Comparison of ENCODE assay signal across 8 cellular contexts in the genomic region with DNA sequence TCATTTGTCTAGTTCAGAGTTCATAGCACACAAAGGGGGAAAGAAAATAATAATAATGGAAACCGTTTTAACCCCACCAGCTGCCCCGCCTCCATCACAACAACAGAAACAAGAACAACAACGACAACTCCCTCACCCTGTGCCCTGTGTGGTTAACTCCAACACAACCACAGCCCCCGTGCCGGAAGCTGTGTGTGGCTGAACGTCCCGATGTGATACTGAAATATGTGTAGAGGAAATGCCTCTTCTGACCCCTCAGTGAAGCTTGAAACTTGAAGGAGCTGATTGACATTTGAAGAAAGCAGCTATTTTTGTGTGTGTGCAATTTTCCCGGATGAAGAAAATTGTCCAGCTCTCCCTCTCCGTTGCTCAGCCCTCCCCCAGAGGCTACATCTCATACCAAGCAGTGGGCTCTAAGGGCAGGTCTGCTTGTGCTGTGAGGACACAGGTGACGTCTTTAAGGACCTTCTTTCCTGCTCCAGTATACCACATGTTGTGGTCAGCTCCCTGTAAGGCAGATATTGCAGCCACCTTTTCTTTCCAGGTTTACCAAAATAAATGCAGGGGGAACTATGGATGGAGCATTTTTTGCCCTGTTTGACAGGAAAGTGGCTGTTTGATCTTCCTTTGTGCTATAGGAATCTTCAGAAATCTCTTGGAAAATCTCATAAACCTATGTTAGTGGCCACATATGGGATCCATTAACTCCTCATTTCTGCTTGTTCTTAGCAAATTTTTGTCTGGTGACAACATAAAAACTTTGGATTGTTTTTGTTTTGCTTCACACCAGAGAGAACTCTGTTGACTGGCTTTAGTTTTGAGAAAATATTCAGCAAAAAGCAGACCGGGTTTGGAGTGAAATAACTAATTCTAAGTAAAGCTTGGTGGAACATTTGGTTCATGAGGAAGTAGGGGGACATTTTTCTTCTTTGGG.
DNase-seq lines count a peak whose midpoint lies in the region; ATAC-seq and TF ChIP-seq lines count a peak whose summit lies in the region.

No MANE protein-coding gene starts in this region.

- ATAC-seq in GM18868 (IDR thresholded peaks at IDR 0.05; ENCODE audit: unreplicated experiment) (peak; percentile 95), HG03039 (IDR thresholded peaks at IDR 0.05; ENCODE audit: unreplicated experiment) (peak; percentile 75)
- ATAC-seq in central memory CD8-positive, alpha-beta T cell (replicated peaks; ENCODE audit: extremely low read depth, poor library complexity, severe bottlenecking), result peak; percentile 88

- peak overlapping the region; percentile 6 for H2AFZ ChIP-seq in smooth muscle cell (ENCODE audit: low read depth)

- H3K27ac ChIP-seq in smooth muscle cell (ENCODE audit: low read depth), result no peak overlapping the region

- H3F3A ChIP-seq in smooth muscle cell (ENCODE audit: low read depth), result peaks cover 11% of the 10 kb centered on the region

- peak overlapping the region; percentile 2 for H3K4me2 ChIP-seq in smooth muscle cell

- H3K27me3 ChIP-seq in smooth muscle cell (ENCODE audit: low read depth), result no peaks in the 10 kb centered on the region

- H3K4me1 ChIP-seq in smooth muscle cell (ENCODE audit: low read depth), result peaks cover 19% of the 10 kb centered on the region

- H3K27ac Mint-ChIP-seq in central memory CD8-positive, alpha-beta T cell (ENCODE audit: low read depth), result peak overlapping the region; percentile 56

- H3K4me3 Mint-ChIP-seq in central memory CD8-positive, alpha-beta T cell, result peak overlapping the region; percentile 73

- no peaks in the 10 kb centered on the region for H3K36me3 ChIP-seq in smooth muscle cell (ENCODE audit: low read depth)

- no peaks in the 10 kb centered on the region for H3K79me2 ChIP-seq in smooth muscle cell (ENCODE audit: low read depth)

- H3K36me3 Mint-ChIP-seq in central memory CD8-positive, alpha-beta T cell (ENCODE audit: insufficient read depth), result peaks cover 9% of the 10 kb centered on the region

- H3K9me3 Mint-ChIP-seq in central memory CD8-positive, alpha-beta T cell, result no peaks in the 10 kb centered on the region

- H3K9ac ChIP-seq in smooth muscle cell (ENCODE audit: low read depth), result no peak overlapping the region

- no peak overlapping the region for H3K4me3 ChIP-seq in smooth muscle cell

- WGBS in smooth muscle cell (ENCODE audit: low lambda C conversion rate), result 62% methylated on average over 11 of the region's 11 CpGs

- peaks cover 53% of the 10 kb centered on the region for H3K4me1 Mint-ChIP-seq in central memory CD8-positive, alpha-beta T cell

- DNase-seq in UCSD-AML1 (lab: John Stamatoyannopoulos, UW; ENCODE audit: unreplicated experiment) (peak; percentile 67), smooth muscle cell (lab: John Stamatoyannopoulos, UW; ENCODE audit: unreplicated experiment) (no peak), globus pallidus (ENCODE audit: low spot score) (no peak), GOT3 (lab: John Stamatoyannopoulos, UW) (no peak), NCI-H1092 (lab: John Stamatoyannopoulos, UW) (no peak)
- peak; percentile 28 to 51 for DNase-seq in central memory CD8-positive, alpha-beta T cell (ENCODE audit: low spot score in 2 of 2)

- no peaks in the 10 kb centered on the region for H4K20me1 ChIP-seq in smooth muscle cell (ENCODE audit: low read depth)

- no peaks in the 10 kb centered on the region for H3K9me3 ChIP-seq in smooth muscle cell (replicated peaks; ENCODE audit: low read depth)

- peaks cover 34% of the 10 kb centered on the region for H3K27me3 Mint-ChIP-seq in central memory CD8-positive, alpha-beta T cell

- no peak for TF ChIP-seq CTCF in smooth muscle cell (IDR thresholded peaks at IDR 0.05; ENCODE audit: borderline replicate concordance, insufficient read depth, poor library complexity, severe bottlenecking)

Comparison
In these comparisons a context has a peak if more than half of its experiments do, and no peak if none do; other contexts are left out.
1. DNase-seq: peak in UCSD-AML1 (single experiment) and central memory CD8-positive, alpha-beta T cell (2 of 2); none in smooth muscle cell (single experiment), globus pallidus (single experiment), GOT3 (single experiment) and NCI-H1092 (single experiment).
2. Peak in every context shown above with its lines, with median percentiles within 50 percentile points of each other: ATAC-seq.